38 cellular contexts compared by ENCODE assay signal in the genomic region with DNA sequence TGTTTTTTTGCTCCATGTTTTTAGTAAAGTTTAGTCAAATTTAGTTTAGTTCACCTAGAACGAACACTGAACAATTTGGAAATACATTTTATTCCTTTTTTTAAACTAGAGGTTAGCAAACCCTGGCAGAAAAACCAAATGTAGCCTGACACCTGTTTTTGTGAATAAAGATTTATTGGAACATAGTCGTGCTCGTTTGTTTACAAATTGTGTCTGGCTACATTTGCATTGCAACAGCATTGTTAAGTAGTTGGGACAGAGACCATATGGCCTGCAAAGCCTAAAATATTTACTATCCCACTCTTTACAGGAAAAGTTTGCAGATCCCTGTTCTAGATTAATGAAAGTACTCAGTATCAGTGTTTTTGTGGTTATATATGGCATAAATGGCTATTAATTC.
"Had no signal": no experiment of that assay in that cellular context is flagged by ENCODE, and none has a peak within 500 bp of the region (broad histone marks: within the 10 kb centered on the region; RNA-seq: fewer than 3 reads in every experiment).

No MANE protein-coding gene starts in this region.

- H3K9ac ChIP-seq: KMS-11, SK-N-SH had no signal

- H3K27me3 Mint-ChIP-seq: activated naive CD8-positive, alpha-beta T cell; central memory CD8-positive, alpha-beta T cell had no signal

- H3K4me3 Mint-ChIP-seq: activated CD4-positive, alpha-beta memory T cell treated with anti-CD3 and anti-CD28 coated beads for 36 hours; activated naive CD4-positive, alpha-beta T cell treated with anti-CD3 and anti-CD28 coated beads for 36 hours; activated naive CD8-positive, alpha-beta T cell; activated naive CD8-positive, alpha-beta T cell treated with anti-CD3 and anti-CD28 coated beads, Interleukin-2, amount 50 U/mL, for 24 hours; activated T-cell treated with anti-CD3 and anti-CD28 coated beads, Interleukin-2, amount 50 U/mL, for 4 hours; activated T-helper 1 cell treated with anti-CD3 and anti-CD28 coated beads, Interleukin-12 subunit alpha, Interleukin-12 subunit beta, Interleukin-2, Interleukin-4 antibody, amounts not matched to agents 30 ng/mL and 10 ng/mL and 1 ng/mL, durations not matched to agents 14 hours and 24 hours and 36 hours; central memory CD8-positive, alpha-beta T cell; T-helper 1 cell treated with Interleukin-12 subunit alpha and Interleukin-12 subunit beta and Interleukin-4 antibody, amounts not matched to agents 30 μg/mL and 1 μg/mL, for 36 hours; T-helper 2 cell treated with Interferon-gamma antibody and Interleukin-4, amounts not matched to agents 5 μg/mL and 100 μg/mL, for 36 hours; WTC11 had no signal

- H3K4me1 Mint-ChIP-seq: activated naive CD8-positive, alpha-beta T cell treated with anti-CD3 and anti-CD28 coated beads, Interleukin-2, amount 50 U/mL, for 24 hours; central memory CD8-positive, alpha-beta T cell had no signal

- H3K27ac Mint-ChIP-seq: activated CD4-positive, alpha-beta memory T cell treated with anti-CD3 and anti-CD28 coated beads for 36 hours; activated naive CD4-positive, alpha-beta T cell treated with anti-CD3 and anti-CD28 coated beads for 36 hours; activated naive CD8-positive, alpha-beta T cell; activated naive CD8-positive, alpha-beta T cell treated with anti-CD3 and anti-CD28 coated beads, Interleukin-2, amount 50 U/mL, for 24 hours; activated T-helper 1 cell treated with anti-CD3 and anti-CD28 coated beads, Interleukin-12 subunit alpha, Interleukin-12 subunit beta, Interleukin-2, Interleukin-4 antibody, amounts not matched to agents 30 ng/mL and 10 ng/mL and 1 ng/mL, durations not matched to agents 14 hours and 24 hours and 36 hours; T-helper 1 cell treated with Interleukin-12 subunit alpha and Interleukin-12 subunit beta and Interleukin-4 antibody, amounts not matched to agents 30 μg/mL and 1 μg/mL, for 36 hours; T-helper 2 cell treated with Interferon-gamma antibody and Interleukin-4, amounts not matched to agents 5 μg/mL and 100 μg/mL, for 36 hours had no signal

- H3K9me3 ChIP-seq: Peyer's patch, SJSA1, SK-N-SH had no signal

- H3K27me3 ChIP-seq: brain microvascular endothelial cell, cardiac muscle cell, Peyer's patch, SJSA1 had no signal

- FAIRE-seq: TTC549 had no signal

- H3K36me3 ChIP-seq: brain microvascular endothelial cell, cardiac muscle cell, Peyer's patch had no signal

- H3K4me3 ChIP-seq: cardiac muscle cell, Peyer's patch, SJSA1 had no signal

- H3K4me2 ChIP-seq: KMS-11, SK-N-SH had no signal

- H3K9me3 Mint-ChIP-seq: activated CD4-positive, alpha-beta memory T cell treated with anti-CD3 and anti-CD28 coated beads for 36 hours; activated naive CD4-positive, alpha-beta T cell treated with anti-CD3 and anti-CD28 coated beads for 36 hours; activated naive CD8-positive, alpha-beta T cell treated with anti-CD3 and anti-CD28 coated beads, Interleukin-2, amount 50 U/mL, for 24 hours; activated T-cell treated with anti-CD3 and anti-CD28 coated beads, Interleukin-2, amount 50 U/mL, for 4 hours; activated T-helper 1 cell treated with anti-CD3 and anti-CD28 coated beads, Interleukin-12 subunit alpha, Interleukin-12 subunit beta, Interleukin-2, Interleukin-4 antibody, amounts not matched to agents 30 ng/mL and 10 ng/mL and 1 ng/mL, durations not matched to agents 14 hours and 24 hours and 36 hours; central memory CD8-positive, alpha-beta T cell; T-helper 1 cell treated with Interleukin-12 subunit alpha and Interleukin-12 subunit beta and Interleukin-4 antibody, amounts not matched to agents 30 μg/mL and 1 μg/mL, for 36 hours; T-helper 2 cell treated with Interferon-gamma antibody and Interleukin-4, amounts not matched to agents 5 μg/mL and 100 μg/mL, for 36 hours; WTC11 had no signal

- DNase-seq: activated CD4-positive, alpha-beta memory T cell treated with anti-CD3 and anti-CD28 coated beads for 36 hours; activated CD4-positive, alpha-beta T cell treated with anti-CD3 and anti-CD28 coated beads for 4 hours; activated CD4-positive, alpha-beta T cell treated with anti-CD3 and anti-CD28 coated beads, Interleukin-2, amount 50 U/mL, for 1 hour; activated CD8-positive, alpha-beta memory T cell treated with anti-CD3 and anti-CD28 coated beads, Interleukin-2, amount 50 U/mL, for 4 hours; activated gamma-delta T cell treated with Interleukin-2 at 50 U/mL for 16 hours; activated naive CD4-positive, alpha-beta T cell treated with anti-CD3 and anti-CD28 coated beads for 36 hours; activated naive CD8-positive, alpha-beta T cell treated with anti-CD3 and anti-CD28 coated beads, Interleukin-2, amount 50 U/mL, for 24 hours; activated T-cell treated with anti-CD3 and anti-CD28 coated beads for 4 hours; activated T-cell treated with anti-CD3 and anti-CD28 coated beads, Interleukin-2, amount 50 U/mL, for 4 hours; amniotic stem cell; aorta; brain microvascular endothelial cell; NCI-H1105; NCI-H1417 treated with DMSO at 0.1 percent for 48 hours; NCI-H1694; NCI-H1930; NCI-H2081 treated with DMSO at 0.1 percent for 48 hours; NCI-H226; NCI-H446 treated with DMSO at 0.1 percent for 48 hours; NCI-H526; NCI-H748 treated with DMSO at 0.1 percent for 48 hours; NK-92 treated with Interleukin-12 subunit alpha and Interleukin-12 subunit beta, amount 100 ng/mL, for 24 hours; PC-3; Peyer's patch; RPMI8226; SHP77 treated with DMSO at 0.1 percent for 48 hours; SK-N-SH had no signal

- ATAC-seq: activated CD4-positive, CD25-positive, alpha-beta regulatory T cell treated with anti-CD3 and anti-CD28 coated beads, Interleukin-2, amount 50 U/mL, for 24 hours; activated naive CD8-positive, alpha-beta T cell treated with anti-CD3 and anti-CD28 coated beads, Interleukin-2, amount 50 U/mL, for 24 hours; activated T-cell treated with anti-CD3 and anti-CD28 coated beads, Interleukin-2, amount 50 U/mL, for 4 hours; PC-3; WTC11 had no signal

- H3K27ac ChIP-seq: brain microvascular endothelial cell, cardiac muscle cell, KMS-11, Peyer's patch, SJSA1 had no signal

- H3K36me3 Mint-ChIP-seq: activated CD4-positive, alpha-beta memory T cell treated with anti-CD3 and anti-CD28 coated beads for 36 hours; activated naive CD8-positive, alpha-beta T cell; WTC11 had no signal

- H3K4me1 ChIP-seq: Peyer's patch, SJSA1 had no signal
